ENCODE assay signal across 9 cellular contexts in the genomic region with DNA sequence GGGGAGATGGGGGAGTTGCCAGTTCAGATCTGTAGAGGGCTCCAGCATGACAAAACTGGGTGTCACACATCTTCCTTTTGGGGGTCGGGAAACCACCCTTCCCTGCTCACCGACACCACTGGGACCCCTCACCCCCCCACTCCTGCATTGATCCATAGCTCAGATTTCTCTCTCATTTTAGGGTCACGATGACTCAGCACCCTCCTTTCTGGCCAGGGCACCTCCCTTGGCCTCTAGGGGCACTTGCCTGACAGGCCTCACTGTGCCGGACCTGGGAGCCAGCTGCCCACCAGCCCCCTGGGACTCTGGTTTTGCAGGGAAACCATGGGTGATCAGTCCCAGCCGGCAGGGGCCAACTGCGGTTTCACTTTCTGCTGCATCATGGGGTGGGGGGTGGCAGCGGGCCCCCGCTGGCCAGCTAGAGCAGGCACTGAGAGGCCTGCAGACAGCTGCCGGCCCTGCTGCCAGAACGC.
DNase-seq lines count a peak whose midpoint lies in the region; ATAC-seq, FAIRE-seq and TF ChIP-seq lines count a peak whose summit lies in the region.
"Had no signal": no experiment of that assay in that cellular context is flagged by ENCODE, and none has a peak within 500 bp of the region (broad histone marks: within the 10 kb centered on the region; RNA-seq: fewer than 3 reads in every experiment).

No MANE protein-coding gene starts in this region.

- no peak for DNase-seq in AG04449 (ENCODE audit: low read depth, low spot score)
- peak; percentile 74 for DNase-seq in GM19239 (ENCODE audit: insufficient read length, low spot score)
- no peak for DNase-seq in NCI-H446 (lab: John Stamatoyannopoulos, UW)
- DNase-seq in NCI-H748 (lab: John Stamatoyannopoulos, UW; ENCODE audit: unreplicated experiment), result no peak
- no peak for DNase-seq in RCC 7860 (ENCODE audit: low spot score)

- no peaks in the 10 kb centered on the region for H3K27me3 ChIP-seq in subcutaneous abdominal adipose tissue (ENCODE audit: control insufficient read depth in 5 of 5, insufficient read depth in 4 of 5, low read length in 5 of 5)

- H3K36me3 ChIP-seq in subcutaneous abdominal adipose tissue (ENCODE audit: control insufficient read depth in 5 of 5, insufficient read depth in 5 of 5, low read length in 5 of 5), result peaks cover 0 to 2% (median 0%) of the 10 kb centered on the region in 5 donors

- H3K9me3 ChIP-seq in subcutaneous abdominal adipose tissue (ENCODE audit: control insufficient read depth in 5 of 5, low read length in 5 of 5), result no peaks in the 10 kb centered on the region

- POLR2A ChIA-PET in AG04449 (lab: Yijun Ruan, JAX), result interaction anchor here (1.0 to 1.6 kb wide), 4 partner anchors 24 to 201 kb away, joined by 4 to 7 read pairs (median 6); no protein-coding TSS in a partner anchor

- peaks cover 10 to 78% (median 58%) of the 10 kb centered on the region in 5 donors for H3K4me1 ChIP-seq in subcutaneous abdominal adipose tissue (ENCODE audit: control insufficient read depth in 5 of 5, insufficient read depth in 5 of 5, low read length in 5 of 5)

- CTCF ChIA-PET in AG04449 (lab: Yijun Ruan, JAX), result interaction anchor here (0.8 to 3.1 kb wide), 5 partner anchors 9 to 218 kb away, joined by 3 to 15 read pairs (median 3); no protein-coding TSS in a partner anchor

- H3K9ac ChIP-seq in subcutaneous abdominal adipose tissue (ENCODE audit: low read length in 5 of 5), result peak overlapping the region in 1 of 5 donors; percentile 47

- FAIRE-seq in GM19239 (lab: Jason Lieb, UNC) (no peak), RCC 7860 (lab: Jason Lieb, UNC) (no peak)
- FAIRE-seq: bronchial epithelial cell had no signal

- no peak for TF ChIP-seq CTCF in AG04449 (IDR thresholded peaks at IDR 0.05; ENCODE audit: insufficient read depth, low read length, missing control alignments)

- peak overlapping the region; percentile 21 for H3K4me3 ChIP-seq in AG04449 (ENCODE audit: low read depth, low read length)
- peak overlapping the region in 2 of 5 donors; percentile 39 to 43 for H3K4me3 ChIP-seq in subcutaneous abdominal adipose tissue (ENCODE audit: low read depth in 1 of 5, low read length in 5 of 5)

- H3K27ac ChIP-seq in cingulate gyrus (ENCODE audit: low read depth, low read length) (peak overlapping the region; percentile 19), subcutaneous abdominal adipose tissue (ENCODE audit: low read depth, low read length) (peak overlapping the region; percentile 97)

- ATAC-seq in HG03439 (IDR thresholded peaks at IDR 0.05; ENCODE audit: unreplicated experiment), result peak; percentile 54
